16 cellular contexts compared by ENCODE assay signal in the genomic region with DNA sequence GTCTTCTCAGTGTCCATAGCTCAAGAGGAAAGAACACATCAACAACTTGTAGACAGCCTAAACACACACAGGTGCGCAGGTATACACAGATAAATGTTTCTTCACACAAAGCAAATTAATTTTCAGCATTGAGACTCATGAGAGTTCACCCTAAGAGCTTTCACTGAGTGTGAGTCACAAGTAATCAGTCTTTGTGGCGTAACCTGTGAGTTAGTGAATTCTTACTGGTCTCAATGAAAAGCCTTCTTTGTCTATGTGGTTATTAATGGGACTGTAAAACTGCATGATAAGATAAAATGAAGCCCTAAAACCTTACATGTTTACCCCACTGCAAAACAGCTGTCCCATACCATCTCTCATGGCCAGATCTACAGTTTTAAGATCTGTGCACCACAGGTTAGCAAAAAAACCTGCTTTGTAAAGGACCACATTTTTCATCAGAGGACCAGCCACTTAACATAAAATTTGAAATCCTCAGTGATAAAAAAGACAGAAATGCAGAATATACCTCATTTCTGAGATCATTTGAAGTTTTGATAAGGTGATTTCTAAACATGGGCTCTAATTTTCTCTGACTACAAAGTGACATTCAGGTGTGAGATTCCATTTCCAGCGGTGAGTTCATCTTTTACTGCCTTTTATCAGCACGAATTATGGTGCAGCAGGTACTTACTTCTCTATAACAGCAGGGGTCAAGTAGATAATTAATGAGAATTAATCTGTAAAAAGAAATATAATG.
A peak's percentile ranks its signal among the peaks of the same experiment; 100 is the strongest.
DNase-seq lines count a peak whose midpoint lies in the region; ATAC-seq and TF ChIP-seq lines count a peak whose summit lies in the region.
"Had no signal": no experiment of that assay in that cellular context is flagged by ENCODE, and none has a peak within 500 bp of the region (broad histone marks: within the 10 kb centered on the region; RNA-seq: fewer than 3 reads in every experiment).

No MANE protein-coding gene starts in this region.

- no peak overlapping the region for H3K4me2 ChIP-seq in SK-N-SH

- H3K36me3 Mint-ChIP-seq in activated CD8-positive, alpha-beta T cell treated with anti-CD3 and anti-CD28 coated beads, Interleukin-2, amount 10 ng/mL, durations not matched to agents 7 days and 5 days (ENCODE audit: low read depth): no peaks in the 10 kb centered on the region
- H3K36me3 Mint-ChIP-seq in activated T-helper 1 cell treated with anti-CD3 and anti-CD28 coated beads, Interleukin-12 subunit alpha, Interleukin-12 subunit beta, Interleukin-2, Interleukin-4 antibody, amounts not matched to agents 30 ng/mL and 10 ng/mL and 1 ng/mL, durations not matched to agents 14 hours and 24 hours and 36 hours (ENCODE audit: low read depth): no peaks in the 10 kb centered on the region
- H3K36me3 Mint-ChIP-seq: immature natural killer cell; naive thymus-derived CD4-positive, alpha-beta T cell had no signal

- no peak overlapping the region for H3K4me3 ChIP-seq in SK-N-SH (ENCODE audit: low read depth in 2 of 2, low read length in 1 of 2)
- no peak overlapping the region for H3K4me3 ChIP-seq in choroid plexus epithelial cell (ENCODE audit: low read depth, low read length)
- H3K4me3 ChIP-seq in vagina: no peak overlapping the region
- H3K4me3 ChIP-seq: thoracic aorta had no signal

- no peaks in the 10 kb centered on the region for H3K9me3 ChIP-seq in SK-N-SH
- H3K9me3 ChIP-seq in vagina: no peaks in the 10 kb centered on the region
- H3K9me3 ChIP-seq: thoracic aorta had no signal

- H3K27me3 ChIP-seq in SK-N-SH (ENCODE audit: insufficient read depth): no peaks in the 10 kb centered on the region
- no peaks in the 10 kb centered on the region for H3K27me3 ChIP-seq in vagina

- no peak overlapping the region for H3K9ac ChIP-seq in SK-N-SH

- H3K36me3 ChIP-seq in SK-N-SH (replicated peaks in 1 of 2; ENCODE audit: control insufficient read depth in 1 of 2, insufficient read depth in 2 of 2, low read length in 1 of 2) (no peaks in the 10 kb centered on the region), vagina (no peaks in the 10 kb centered on the region)
- H3K36me3 ChIP-seq: thoracic aorta had no signal

- H3F3A ChIP-seq in SK-N-SH (replicated peaks; ENCODE audit: insufficient read depth): no peaks in the 10 kb centered on the region

- H3K4me1 ChIP-seq in SK-N-SH (ENCODE audit: control insufficient read depth in 1 of 2, insufficient read depth in 2 of 2, low read depth in 1 of 2, low read length in 1 of 2) (peaks cover 0 to 5% of the 10 kb centered on the region in 2 experiments; a peak in 1 of 4 replicates), vagina (peaks cover 45% of the 10 kb centered on the region)

- intact Hi-C loops in vagina (cut with DNase I): no loop called here
- intact Hi-C loops in activated T-helper 1 cell treated with anti-CD3 and anti-CD28 coated beads, Interleukin-12 subunit alpha, Interleukin-12 subunit beta, Interleukin-2, Interleukin-4 antibody, amounts not matched to agents 30 ng/mL and 10 ng/mL and 1 ng/mL, durations not matched to agents 14 hours and 24 hours and 36 hours (cut with micrococcal nuclease): no loop called here

- no peak for TF ChIP-seq POLR2A in vagina (IDR thresholded peaks at IDR 0.05)

- CTCF ChIA-PET in SK-N-SH (lab: Yijun Ruan, JAX): no interaction called here
- CTCF ChIA-PET in activated CD8-positive, alpha-beta T cell treated with anti-CD3 and anti-CD28 coated beads, Interleukin-2, amount 10 ng/mL, durations not matched to agents 7 days and 5 days (lab: Charles Lee): no interaction called here

- H3K27ac ChIP-seq in SK-N-SH (ENCODE audit: low read depth in 2 of 2, low read length in 1 of 2) (no peak overlapping the region), vagina (peak overlapping the region; percentile 43)

- no peaks in the 10 kb centered on the region for H3K4me1 Mint-ChIP-seq in activated CD8-positive, alpha-beta T cell treated with anti-CD3 and anti-CD28 coated beads, Interleukin-2, amount 10 ng/mL, durations not matched to agents 7 days and 5 days (ENCODE audit: low read depth)
- H3K4me1 Mint-ChIP-seq in activated T-helper 1 cell treated with anti-CD3 and anti-CD28 coated beads, Interleukin-12 subunit alpha, Interleukin-12 subunit beta, Interleukin-2, Interleukin-4 antibody, amounts not matched to agents 30 ng/mL and 10 ng/mL and 1 ng/mL, durations not matched to agents 14 hours and 24 hours and 36 hours (ENCODE audit: low read depth): no peaks in the 10 kb centered on the region
- H3K4me1 Mint-ChIP-seq: immature natural killer cell; naive thymus-derived CD4-positive, alpha-beta T cell had no signal

- no peaks in the 10 kb centered on the region for H3K9me3 Mint-ChIP-seq in activated CD8-positive, alpha-beta T cell treated with anti-CD3 and anti-CD28 coated beads, Interleukin-2, amount 10 ng/mL, durations not matched to agents 7 days and 5 days (ENCODE audit: insufficient read depth)
- no peaks in the 10 kb centered on the region for H3K9me3 Mint-ChIP-seq in activated T-helper 1 cell treated with anti-CD3 and anti-CD28 coated beads, Interleukin-12 subunit alpha, Interleukin-12 subunit beta, Interleukin-2, Interleukin-4 antibody, amounts not matched to agents 30 ng/mL and 10 ng/mL and 1 ng/mL, durations not matched to agents 14 hours and 24 hours and 36 hours
- H3K9me3 Mint-ChIP-seq: activated T-cell treated with anti-CD3 and anti-CD28 coated beads, Interleukin-2, amount 50 U/mL, for 4 hours had no signal

- H3K27ac Mint-ChIP-seq in activated CD8-positive, alpha-beta T cell treated with anti-CD3 and anti-CD28 coated beads, Interleukin-2, amount 10 ng/mL, durations not matched to agents 7 days and 5 days: no peak overlapping the region
- H3K27ac Mint-ChIP-seq in activated T-helper 1 cell treated with anti-CD3 and anti-CD28 coated beads, Interleukin-12 subunit alpha, Interleukin-12 subunit beta, Interleukin-2, Interleukin-4 antibody, amounts not matched to agents 30 ng/mL and 10 ng/mL and 1 ng/mL, durations not matched to agents 14 hours and 24 hours and 36 hours: no peak overlapping the region
- H3K27ac Mint-ChIP-seq: immature natural killer cell; naive thymus-derived CD4-positive, alpha-beta T cell had no signal

- no peak overlapping the region for H2AFZ ChIP-seq in SK-N-SH (ENCODE audit: low read depth)

- 37% methylated on average over 4 of the region's 4 CpGs for WGBS in SK-N-SH (ENCODE audit: low lambda C conversion rate)

- no peaks in the 10 kb centered on the region for H3K9me2 ChIP-seq in SK-N-SH

- no peak overlapping the region for H3K4me3 Mint-ChIP-seq in activated CD8-positive, alpha-beta T cell treated with anti-CD3 and anti-CD28 coated beads, Interleukin-2, amount 10 ng/mL, durations not matched to agents 7 days and 5 days
- H3K4me3 Mint-ChIP-seq in activated T-helper 1 cell treated with anti-CD3 and anti-CD28 coated beads, Interleukin-12 subunit alpha, Interleukin-12 subunit beta, Interleukin-2, Interleukin-4 antibody, amounts not matched to agents 30 ng/mL and 10 ng/mL and 1 ng/mL, durations not matched to agents 14 hours and 24 hours and 36 hours: no peak overlapping the region
- H3K4me3 Mint-ChIP-seq: activated T-cell treated with anti-CD3 and anti-CD28 coated beads, Interleukin-2, amount 50 U/mL, for 4 hours; immature natural killer cell; naive thymus-derived CD4-positive, alpha-beta T cell had no signal

- POLR2A ChIA-PET in SK-N-SH (lab: Yijun Ruan, JAX): no interaction called here
- POLR2A ChIA-PET in activated CD8-positive, alpha-beta T cell treated with anti-CD3 and anti-CD28 coated beads, Interleukin-2, amount 10 ng/mL, durations not matched to agents 7 days and 5 days (lab: Charles Lee): no interaction called here

- H3K27me3 Mint-ChIP-seq in activated CD8-positive, alpha-beta T cell treated with anti-CD3 and anti-CD28 coated beads, Interleukin-2, amount 10 ng/mL, durations not matched to agents 7 days and 5 days (ENCODE audit: low read depth): no peaks in the 10 kb centered on the region
- peaks cover 2% of the 10 kb centered on the region for H3K27me3 Mint-ChIP-seq in activated T-helper 1 cell treated with anti-CD3 and anti-CD28 coated beads, Interleukin-12 subunit alpha, Interleukin-12 subunit beta, Interleukin-2, Interleukin-4 antibody, amounts not matched to agents 30 ng/mL and 10 ng/mL and 1 ng/mL, durations not matched to agents 14 hours and 24 hours and 36 hours (ENCODE audit: insufficient read depth)

- no peaks in the 10 kb centered on the region for H3K79me2 ChIP-seq in SK-N-SH (ENCODE audit: insufficient read depth)

- TF ChIP-seq EP300 in SK-N-SH (IDR thresholded peaks at IDR 0.05; ENCODE audit: borderline replicate concordance in 1 of 2, low read depth in 1 of 2, low read length in 1 of 2): no peak

- TF ChIP-seq CTCF in SK-N-SH (IDR thresholded peaks at IDR 0.05) (no peak), choroid plexus epithelial cell (conservative IDR thresholded peaks at IDR 0.05; ENCODE audit: low read depth, low read length) (no peak), vagina (IDR thresholded peaks at IDR 0.05) (no peak)

- no peak for DNase-seq in SK-N-SH
- DNase-seq in choroid plexus epithelial cell (ENCODE audit: low read depth): peak; percentile 54
- DNase-seq in kidney tubule cell (ENCODE audit: low spot score): peak; percentile 5
- DNase-seq in vagina (ENCODE audit: extremely low spot score in 2 of 2): no peak
- DNase-seq in activated CD8-positive, alpha-beta T cell treated with anti-CD3 and anti-CD28 coated beads, Interleukin-2, amount 10 ng/mL, durations not matched to agents 7 days and 5 days: no peak
- DNase-seq in activated T-helper 1 cell treated with anti-CD3 and anti-CD28 coated beads, Interleukin-12 subunit alpha, Interleukin-12 subunit beta, Interleukin-2, Interleukin-4 antibody, amounts not matched to agents 30 ng/mL and 10 ng/mL and 1 ng/mL, durations not matched to agents 14 hours and 24 hours and 36 hours (ENCODE audit: low spot score): no peak
- no peak for DNase-seq in NCI-H187 treated with DMSO at 0.1 percent for 48 hours (lab: John Stamatoyannopoulos, UW)
- DNase-seq: activated CD4-positive, CD25-positive, alpha-beta regulatory T cell; activated T-cell treated with anti-CD3 and anti-CD28 coated beads, Interleukin-2, amount 50 U/mL, for 4 hours; erythroblast; GOT3; immature natural killer cell; naive thymus-derived CD4-positive, alpha-beta T cell; NCI-H1694 treated with DMSO at 0.1 percent for 48 hours had no signal

- ATAC-seq in SK-N-SH treated with all-trans-retinoic acid at 6 μM for 48 hours: no peak
- ATAC-seq in activated CD8-positive, alpha-beta T cell treated with anti-CD3 and anti-CD28 coated beads, Interleukin-2, amount 10 ng/mL, durations not matched to agents 7 days and 5 days: no peak
- ATAC-seq: activated T-cell treated with anti-CD3 and anti-CD28 coated beads, Interleukin-2, amount 50 U/mL, for 4 hours; naive thymus-derived CD4-positive, alpha-beta T cell had no signal

- TF ChIP-seq RAD21 in SK-N-SH (IDR thresholded peaks at IDR 0.05; ENCODE audit: low read length): no peak

- no peaks in the 10 kb centered on the region for H4K20me1 ChIP-seq in SK-N-SH (ENCODE audit: insufficient read depth)

TF ChIP-seq in SK-N-SH, 30 proteins besides CTCF, POLR2A, EP300 and RAD21:
- TF ChIP-seq GATA2 (CRISPR knock-in tag; IDR thresholded peaks at IDR 0.05) (no peak), CHD2 (IDR thresholded peaks at IDR 0.05; ENCODE audit: low read length, partially characterized antibody) (no peak), FOXM1 (IDR thresholded peaks at IDR 0.05; ENCODE audit: low read depth) (no peak)

Comparison
In these comparisons a context has a peak if more than half of its experiments do, and no peak if none do; other contexts are left out.
1. DNase-seq: peak in choroid plexus epithelial cell (single experiment) and kidney tubule cell (single experiment); none in SK-N-SH (single experiment), vagina (0 of 2), activated CD8-positive, alpha-beta T cell treated with anti-CD3 and anti-CD28 coated beads, Interleukin-2, amount 10 ng/mL, durations not matched to agents 7 days and 5 days (single experiment), activated T-helper 1 cell treated with anti-CD3 and anti-CD28 coated beads, Interleukin-12 subunit alpha, Interleukin-12 subunit beta, Interleukin-2, Interleukin-4 antibody, amounts not matched to agents 30 ng/mL and 10 ng/mL and 1 ng/mL, durations not matched to agents 14 hours and 24 hours and 36 hours (single experiment) and NCI-H187 treated with DMSO at 0.1 percent for 48 hours (single experiment).